In genomic region chr1:39272027-39272790, GRCh38 we compare ENCODE assay signal across 8 cellular contexts.
DNase-seq lines count a peak whose midpoint lies in the region; ATAC-seq and TF ChIP-seq lines count a peak whose summit lies in the region.

No MANE protein-coding gene starts in this region.

- WGBS in adrenal gland, 4 donors, result 33 to 42% (median 35%) methylated on average over 3 of the region's 3 CpGs

- no peaks in the 10 kb centered on the region for H3K27me3 ChIP-seq in adrenal gland

- H3K4me1 ChIP-seq in adrenal gland (replicated peaks in 1 of 2) (peaks cover 19 to 62% of the 10 kb centered on the region in 2 donors), mucosa of descending colon (ENCODE audit: low read depth) (peaks cover 12% of the 10 kb centered on the region)

- peak; percentile 100 for DNase-seq in DMS 273 treated with DMSO at 0.1 percent for 48 hours (lab: John Stamatoyannopoulos, UW)
- DNase-seq in NCI-H1105 treated with DMSO at 0.1 percent for 48 hours (lab: John Stamatoyannopoulos, UW), result peak; percentile 80
- DNase-seq in adrenal gland, result no peak
- peak in 1 of 3 donors; percentile 34 for DNase-seq in mucosa of descending colon
- DNase-seq in occipital lobe (lab: John Stamatoyannopoulos, UW), result no peak
- DNase-seq in AG08396 (ENCODE audit: low spot score), result no peak
- no peak for DNase-seq in NCI-H1436 treated with DMSO at 0.1 percent for 48 hours (lab: John Stamatoyannopoulos, UW)

- intact Hi-C loops in adrenal gland (cut with DNase I), result no loop called here
- intact Hi-C loops in mucosa of descending colon (cut with DNase I, micrococcal nuclease), result no loop called here

- no peak for TF ChIP-seq POLR2A in adrenal gland (IDR thresholded peaks at IDR 0.05)

- ATAC-seq in GM19438 (IDR thresholded peaks at IDR 0.05; ENCODE audit: low read depth, unreplicated experiment) (peak; percentile 58), mucosa of descending colon (peak; percentile 73)

- TF ChIP-seq CTCF in adrenal gland (IDR thresholded peaks at IDR 0.05) (no peak), mucosa of descending colon (IDR thresholded peaks at IDR 0.05) (no peak)

- H3K36me3 ChIP-seq in adrenal gland (replicated peaks in 1 of 2), result peaks cover 0 to 4% of the 10 kb centered on the region in 2 donors
- H3K36me3 ChIP-seq in mucosa of descending colon (ENCODE audit: low read depth), result no peaks in the 10 kb centered on the region

- H3K4me3 ChIP-seq in adrenal gland (no peak overlapping the region), mucosa of descending colon (no peak overlapping the region)

- H3K9me3 ChIP-seq in adrenal gland (replicated peaks in 1 of 3) (no peaks in the 10 kb centered on the region), mucosa of descending colon (no peaks in the 10 kb centered on the region)

- peak overlapping the region in 3 of 5 donors; percentile 21 to 59 (median 35) for H3K27ac ChIP-seq in adrenal gland

Comparison
In these comparisons a context has a peak if more than half of its experiments do, and no peak if none do; other contexts are left out.
1. DNase-seq: peak in DMS 273 treated with DMSO at 0.1 percent for 48 hours (single experiment) and NCI-H1105 treated with DMSO at 0.1 percent for 48 hours (single experiment); none in adrenal gland (0 of 7), occipital lobe (single experiment), AG08396 (single experiment) and NCI-H1436 treated with DMSO at 0.1 percent for 48 hours (single experiment).